In genomic region chr15:32864841-32865240, GRCh38 we compare ENCODE assay signal across 19 cellular contexts.
DNase-seq lines count a peak whose midpoint lies in the region; ATAC-seq, FAIRE-seq and TF ChIP-seq lines count a peak whose summit lies in the region.
"Had no signal": no experiment of that assay in that cellular context is flagged by ENCODE, and none has a peak within 500 bp of the region (broad histone marks: within the 10 kb centered on the region; RNA-seq: fewer than 3 reads in every experiment).

No MANE protein-coding gene starts in this region.

- peaks cover 29% of the 10 kb centered on the region for H3K36me3 Mint-ChIP-seq in HFFc6 (ENCODE audit: low read depth)

- H2AFZ ChIP-seq in fibroblast of lung (ENCODE audit: low read length): no peak overlapping the region

- no peak overlapping the region for H3K4me3 ChIP-seq in fibroblast of lung (replicated peaks in 1 of 4; ENCODE audit: control extremely low read depth in 1 of 4, insufficient read depth in 1 of 4, low read depth in 3 of 4, low read length in 4 of 4)
- H3K4me3 ChIP-seq: BLaER1 treated with 17β-estradiol and CSF1 and Interleukin-3, amounts not matched to agents 10 nM and 100 nM; GM12878; K562 had no signal

- TF ChIP-seq CTCF in HFFc6 (IDR thresholded peaks at IDR 0.05): no peak
- TF ChIP-seq CTCF in fibroblast of lung (conservative IDR thresholded peaks at IDR 0.05 in 1 of 2, IDR thresholded peaks at IDR 0.05 in 1 of 2; ENCODE audit: low read depth in 1 of 2, low read length in 2 of 2): no peak

- H3K36me3 ChIP-seq in fibroblast of lung (ENCODE audit: control insufficient read depth, insufficient read depth, low read length): peaks cover 2% of the 10 kb centered on the region

- peaks cover 88% of the 10 kb centered on the region for H3K4me1 Mint-ChIP-seq in HFFc6 (ENCODE audit: low read depth)

- H3K4me3 Mint-ChIP-seq in HFFc6: no peak overlapping the region
- H3K4me3 Mint-ChIP-seq: B cell; CD8-positive, alpha-beta memory T cell; H9 had no signal

- H3K9ac ChIP-seq in fibroblast of lung (ENCODE audit: insufficient read depth, low read length): no peak overlapping the region
- H3K9ac ChIP-seq: BLaER1 treated with 17β-estradiol and CSF1 and Interleukin-3, amounts not matched to agents 10 nM and 100 nM had no signal

- FAIRE-seq in HTR-8/SVneo (lab: Jason Lieb, UNC): no peak
- FAIRE-seq: A204.1, GM12878, H1, K562 had no signal

- no peak for ATAC-seq in GM19452 (IDR thresholded peaks at IDR 0.05; ENCODE audit: unreplicated experiment)
- ATAC-seq: GM12878, K562 had no signal

- H3K4me2 ChIP-seq in fibroblast of lung (ENCODE audit: extremely low read depth, insufficient read depth, low read length): no peak overlapping the region
- H3K4me2 ChIP-seq: BLaER1 treated with 17β-estradiol and CSF1 and Interleukin-3, amounts not matched to agents 10 nM and 100 nM had no signal

- H3K4me1 ChIP-seq in fibroblast of lung (ENCODE audit: control insufficient read depth, extremely low read depth, insufficient read depth, low read length): peaks cover 21% of the 10 kb centered on the region

- H3K9me3 Mint-ChIP-seq in HFFc6: no peaks in the 10 kb centered on the region
- H3K9me3 Mint-ChIP-seq: CD8-positive, alpha-beta memory T cell; H9 had no signal

- no peaks in the 10 kb centered on the region for H4K20me1 ChIP-seq in fibroblast of lung (ENCODE audit: control insufficient read depth, extremely low read depth, insufficient read depth, low read length)

- no peak for DNase-seq in HFFc6
- peak; percentile 47 for DNase-seq in NCI-H526 treated with DMSO at 0.1 percent for 48 hours (lab: John Stamatoyannopoulos, UW)
- DNase-seq in fibroblast of lung (ENCODE audit: low read depth in 2 of 2): no peak
- no peak for DNase-seq in Kasumi-1 (lab: John Stamatoyannopoulos, UW)
- DNase-seq in HTR-8/SVneo (ENCODE audit: insufficient read length, low spot score): no peak
- DNase-seq: CD8-positive, alpha-beta memory T cell; COR-L47; DMS 273 treated with DMSO at 0.1 percent for 48 hours; DMS53; DND-41; EL; H9 had no signal

- H3K27me3 Mint-ChIP-seq in HFFc6 (ENCODE audit: insufficient read depth): peaks cover 2% of the 10 kb centered on the region
- H3K27me3 Mint-ChIP-seq: B cell had no signal

- no peaks in the 10 kb centered on the region for H3K79me2 ChIP-seq in fibroblast of lung (ENCODE audit: control insufficient read depth, insufficient read depth, low read length)

- peak overlapping the region; percentile 47; the same call in 1 of the 2 replicates for H3K27ac Mint-ChIP-seq in HFFc6
- H3K27ac Mint-ChIP-seq: B cell; CD8-positive, alpha-beta memory T cell; H9 had no signal

- H3K27ac ChIP-seq in fibroblast of lung (ENCODE audit: insufficient read depth, low read length): peak overlapping the region; percentile 4
- H3K27ac ChIP-seq: BLaER1 treated with 17β-estradiol and CSF1 and Interleukin-3, amounts not matched to agents 10 nM and 100 nM had no signal

- no peaks in the 10 kb centered on the region for H3K27me3 ChIP-seq in fibroblast of lung (ENCODE audit: control insufficient read depth, insufficient read depth, low read length)
- H3K27me3 ChIP-seq: BLaER1 treated with 17β-estradiol and CSF1 and Interleukin-3, amounts not matched to agents 10 nM and 100 nM had no signal

- H3K9me3 ChIP-seq in fibroblast of lung (ENCODE audit: control insufficient read depth, insufficient read depth, low read depth, low read length): no peaks in the 10 kb centered on the region
- H3K9me3 ChIP-seq: BLaER1 treated with 17β-estradiol and CSF1 and Interleukin-3, amounts not matched to agents 10 nM and 100 nM had no signal
